1 cellular context compared by ENCODE assay signal in genomic region chr9:109460576-109460975, GRCh38.
TF ChIP-seq lines count a peak whose summit lies in the region.

No MANE protein-coding gene starts in this region.

TF ChIP-seq in HEK293, 187 proteins besides CTCF, POLR2A, EP300 and RAD21 (continued from another document):
- TF ChIP-seq, protein P1, sequence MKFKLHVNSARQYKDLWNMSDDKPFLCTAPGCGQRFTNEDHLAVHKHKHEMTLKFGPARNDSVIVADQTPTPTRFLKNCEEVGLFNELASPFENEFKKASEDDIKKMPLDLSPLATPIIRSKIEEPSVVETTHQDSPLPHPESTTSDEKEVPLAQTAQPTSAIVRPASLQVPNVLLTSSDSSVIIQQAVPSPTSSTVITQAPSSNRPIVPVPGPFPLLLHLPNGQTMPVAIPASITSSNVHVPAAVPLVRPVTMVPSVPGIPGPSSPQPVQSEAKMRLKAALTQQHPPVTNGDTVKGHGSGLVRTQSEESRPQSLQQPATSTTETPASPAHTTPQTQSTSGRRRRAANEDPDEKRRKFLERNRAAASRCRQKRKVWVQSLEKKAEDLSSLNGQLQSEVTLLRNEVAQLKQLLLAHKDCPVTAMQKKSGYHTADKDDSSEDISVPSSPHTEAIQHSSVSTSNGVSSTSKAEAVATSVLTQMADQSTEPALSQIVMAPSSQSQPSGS (tag by site-specific recombination; IDR thresholded peaks at IDR 0.05; ENCODE audit: low read depth): no peak
- TF ChIP-seq REST (tag by site-specific recombination; IDR thresholded peaks at IDR 0.05): no peak
- no peak for TF ChIP-seq MYNN (tag by site-specific recombination; IDR thresholded peaks at IDR 0.05; ENCODE audit: borderline replicate concordance)
